Comparison of ENCODE assay signal across 8 cellular contexts in the genomic region with DNA sequence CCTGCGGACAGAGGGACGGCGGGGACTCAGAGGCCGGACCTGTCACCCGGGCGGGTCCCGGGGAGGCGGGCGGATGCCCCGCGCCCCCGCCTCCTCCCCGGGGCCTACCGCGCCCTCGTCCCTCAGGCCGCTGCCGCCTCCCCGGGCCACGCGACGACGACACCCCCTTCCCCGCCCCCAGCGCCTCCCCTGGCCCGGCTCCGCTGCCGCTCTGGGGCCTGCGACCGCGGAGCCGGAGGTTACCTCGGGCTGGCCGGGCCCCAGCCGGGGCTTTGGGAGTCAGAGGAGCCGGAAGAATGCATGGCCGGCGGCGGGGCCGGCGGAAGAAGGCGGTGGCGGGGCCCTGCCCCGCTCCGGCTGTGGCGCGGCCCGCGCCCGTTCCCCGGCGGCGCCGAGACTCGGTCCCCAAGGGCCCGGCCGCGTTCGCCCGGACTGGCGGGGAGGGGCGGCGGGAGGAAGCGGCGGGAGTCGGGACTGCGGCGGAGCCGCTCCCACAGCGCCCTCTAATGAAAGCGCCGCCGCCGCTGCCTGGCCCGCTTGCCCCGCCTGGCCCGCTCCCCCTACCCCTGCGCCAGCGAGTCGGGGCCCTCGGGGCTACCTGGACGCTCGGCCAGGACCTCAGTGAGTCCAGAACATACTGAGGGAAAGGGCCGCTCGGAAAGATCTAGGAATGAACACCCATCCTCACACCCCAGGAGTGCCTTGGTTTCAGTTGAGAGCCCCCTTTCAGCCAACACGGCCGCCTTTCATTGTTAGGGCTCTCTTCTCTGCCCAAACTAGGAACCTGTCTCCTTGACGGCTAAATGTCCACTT. TPM values are rescaled to one million over a fixed set of nuclear protein-coding genes. Genes with fewer than 3 reads are reported as not detected.
DNase-seq lines count a peak whose midpoint lies in the region; ATAC-seq and TF ChIP-seq lines count a peak whose summit lies in the region.

A gene with protein sequence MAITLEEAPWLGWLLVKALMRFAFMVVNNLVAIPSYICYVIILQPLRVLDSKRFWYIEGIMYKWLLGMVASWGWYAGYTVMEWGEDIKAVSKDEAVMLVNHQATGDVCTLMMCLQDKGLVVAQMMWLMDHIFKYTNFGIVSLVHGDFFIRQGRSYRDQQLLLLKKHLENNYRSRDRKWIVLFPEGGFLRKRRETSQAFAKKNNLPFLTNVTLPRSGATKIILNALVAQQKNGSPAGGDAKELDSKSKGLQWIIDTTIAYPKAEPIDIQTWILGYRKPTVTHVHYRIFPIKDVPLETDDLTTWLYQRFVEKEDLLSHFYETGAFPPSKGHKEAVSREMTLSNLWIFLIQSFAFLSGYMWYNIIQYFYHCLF (minus strand): TSS at position 434 of the 813 bp plus-strand sequence. CDS start 1,467 bp downstream, outside the sequence.

- H3K27me3 ChIP-seq in CD8-positive, alpha-beta memory T cell (ENCODE audit: insufficient read depth, low read length, poor library complexity, severe bottlenecking), result no peaks in the 10 kb centered on the region
- H3K27me3 ChIP-seq in mucosa of stomach (ENCODE audit: control insufficient read depth, insufficient read depth, low read length), result no peaks in the 10 kb centered on the region

- H3K4me1 Mint-ChIP-seq in CD8-positive, alpha-beta memory T cell, result peaks cover 57 to 74% (median 71%) of the 10 kb centered on the region in 3 donors

- H3K36me3 ChIP-seq in CD8-positive, alpha-beta memory T cell (ENCODE audit: insufficient read depth, low read length), result no peaks in the 10 kb centered on the region
- H3K36me3 ChIP-seq in mucosa of stomach (ENCODE audit: control insufficient read depth, insufficient read depth, low read length), result no peaks in the 10 kb centered on the region

- no peaks in the 10 kb centered on the region for H3K27me3 Mint-ChIP-seq in CD8-positive, alpha-beta memory T cell

- H3K27ac Mint-ChIP-seq in CD8-positive, alpha-beta memory T cell, result peak within 1 kb of the TSS; percentile 90 to 97 (median 93)

- CTCF ChIA-PET in CD8-positive, alpha-beta memory T cell (lab: Charles Lee), result interaction anchor here (0.8 to 1.0 kb wide), 2 partner anchors 9 to 93 kb away, joined by 3 read pairs; no protein-coding TSS in a partner anchor

- peak within 1 kb of the TSS; percentile 66 for H3K27ac ChIP-seq in CD8-positive, alpha-beta memory T cell (ENCODE audit: low read depth, low read length)

- peak within 1 kb of the TSS; percentile 78 for H3K4me3 ChIP-seq in CD8-positive, alpha-beta memory T cell (ENCODE audit: low read length)
- peak within 1 kb of the TSS; percentile 34 for H3K4me3 ChIP-seq in mucosa of stomach (ENCODE audit: low read length)

- POLR2A ChIA-PET in CD8-positive, alpha-beta memory T cell (lab: Charles Lee), result no interaction called here

- H3K4me1 ChIP-seq in CD8-positive, alpha-beta memory T cell (ENCODE audit: insufficient read depth, low read length), result peaks cover 41% of the 10 kb centered on the region
- no peaks in the 10 kb centered on the region for H3K4me1 ChIP-seq in mucosa of stomach (ENCODE audit: control insufficient read depth, insufficient read depth, low read length)

- no peaks in the 10 kb centered on the region for H3K9me3 ChIP-seq in CD8-positive, alpha-beta memory T cell (ENCODE audit: low read length)
- H3K9me3 ChIP-seq in mucosa of stomach (ENCODE audit: control insufficient read depth, low read length), result no peaks in the 10 kb centered on the region

- H3K4me3 Mint-ChIP-seq in CD8-positive, alpha-beta memory T cell, result peak within 1 kb of the TSS; percentile 91 to 98 (median 94)

- peak; percentile 61 to 78 (median 64) for DNase-seq in CD8-positive, alpha-beta memory T cell
- DNase-seq in OCI-M1 (lab: John Stamatoyannopoulos, UW) (peak; percentile 90), erythroblast (lab: John Stamatoyannopoulos, UW) (peak; percentile 83 to 89)
- peak; percentile 81 for DNase-seq in activated T-cell treated with anti-CD3 and anti-CD28 coated beads, Interleukin-2, amount 50 U/mL, for 1 hour
- peak; percentile 35 for DNase-seq in stimulated activated CD8-positive, alpha-beta memory T cell treated with anti-CD3 and anti-CD28 coated beads, Interleukin-7, amount 100 ng/mL, for 24 hours (ENCODE audit: low read depth)

- no peak for TF ChIP-seq POLR2A in erythroblast (IDR thresholded peaks at IDR 0.05; ENCODE audit: low read length)

- ATAC-seq in GM19395 (IDR thresholded peaks at IDR 0.05; ENCODE audit: unreplicated experiment) (peak; percentile 80), HG03565 (IDR thresholded peaks at IDR 0.05; ENCODE audit: unreplicated experiment) (peak; percentile 42)

- peak within 1 kb of the TSS; percentile 60 for H3K9ac ChIP-seq in mucosa of stomach (ENCODE audit: low read length)

- H3K9me3 Mint-ChIP-seq in CD8-positive, alpha-beta memory T cell, result no peaks in the 10 kb centered on the region

- H3K36me3 Mint-ChIP-seq in CD8-positive, alpha-beta memory T cell, result peaks cover 0 to 7% (median 0%) of the 10 kb centered on the region in 3 donors

RNA-seq across cellular contexts. Expression of the gene that starts here (rescaled TPM):
- total RNA-seq in CD8-positive, alpha-beta memory T cell, result 10 to 100 TPM; 25.3 to 28.9 TPM
- 25.4 TPM for polyA plus RNA-seq in CD8-positive, alpha-beta memory T cell

Comparison
In these comparisons a context has a peak if more than half of its experiments do, and no peak if none do; other contexts are left out.
1. Peak in every context shown above with its lines: DNase-seq, ATAC-seq, H3K4me3 ChIP-seq and H3K27ac ChIP-seq.
2. DNase-seq: peak in every context shown above with its lines; median percentile 90 in OCI-M1; 86 in erythroblast; 81 in activated T-cell treated with anti-CD3 and anti-CD28 coated beads, Interleukin-2, amount 50 U/mL, for 1 hour; 64 in CD8-positive, alpha-beta memory T cell; 35 in stimulated activated CD8-positive, alpha-beta memory T cell treated with anti-CD3 and anti-CD28 coated beads, Interleukin-7, amount 100 ng/mL, for 24 hours.